In the genomic region with DNA sequence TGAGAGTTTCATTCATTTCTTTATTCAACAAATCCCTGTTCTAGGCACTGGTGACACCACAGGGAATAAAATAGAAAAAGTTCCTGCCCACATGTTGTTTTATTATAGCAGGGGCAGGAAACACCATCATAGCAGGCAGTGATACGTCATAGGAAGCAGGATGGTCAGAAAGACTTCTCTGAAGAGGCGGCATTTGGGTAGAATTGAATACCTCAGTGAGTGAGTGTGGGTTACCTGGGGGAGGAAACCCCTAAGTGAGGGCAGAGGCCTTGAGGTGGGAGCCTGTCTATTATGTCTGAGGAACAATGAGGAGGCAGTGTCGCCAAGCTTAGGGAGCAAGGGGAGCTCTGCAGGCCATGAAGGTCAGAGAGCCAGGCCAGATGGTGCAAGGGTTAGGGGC, we compare ENCODE assay signal across 22 cellular contexts.
DNase-seq lines count a peak whose midpoint lies in the region; ATAC-seq and TF ChIP-seq lines count a peak whose summit lies in the region.
"Had no signal": no experiment of that assay in that cellular context is flagged by ENCODE, and none has a peak within 500 bp of the region (broad histone marks: within the 10 kb centered on the region; RNA-seq: fewer than 3 reads in every experiment).

No MANE protein-coding gene starts in this region.

- H4K8ac ChIP-seq in IMR-90 (ENCODE audit: low read depth in 2 of 2, low read length in 2 of 2): no peak overlapping the region
- H4K8ac ChIP-seq in trophoblast cell (ENCODE audit: low read depth, low read length): peak overlapping the region; percentile 8

- ATAC-seq in IMR-90 (ENCODE audit: low read depth): no peak
- 0 out of 2 replicates have a peak, but pooled peaks have one; percentile 9 for ATAC-seq in Panc1
- ATAC-seq in mucosa of descending colon: no peak

- H3K4me2 ChIP-seq in IMR-90 (ENCODE audit: low read depth, low read length): no peak overlapping the region
- no peak overlapping the region for H3K4me2 ChIP-seq in trophoblast cell (ENCODE audit: low read length)

- H3K79me2 ChIP-seq in trophoblast cell (ENCODE audit: control insufficient read depth, insufficient read depth, low read length, poor library complexity): no peaks in the 10 kb centered on the region

- H2BK120ac ChIP-seq in IMR-90 (ENCODE audit: low read depth, low read length) (no peak overlapping the region; the same call in 1 of the 2 replicates), trophoblast cell (ENCODE audit: insufficient read depth, low read length, poor library complexity) (peak overlapping the region; percentile 8)

- dilution Hi-C loops in IMR-90 (cut with HindIII; ENCODE audit: low sequenced_read_pairs, unreplicated experiment): no loop called here

- no peak overlapping the region for H3K4me3 ChIP-seq in IMR-90 (ENCODE audit: insufficient read depth, low read depth, low read length)
- H3K4me3 ChIP-seq in Panc1 (ENCODE audit: low read depth in 2 of 2, low read length in 2 of 2): no peak overlapping the region
- H3K4me3 ChIP-seq in esophagus muscularis mucosa: no peak overlapping the region
- H3K4me3 ChIP-seq in trophoblast cell (ENCODE audit: low read depth, low read length): no peak overlapping the region
- H3K4me3 ChIP-seq in mucosa of descending colon: no peak overlapping the region
- no peak overlapping the region for H3K4me3 ChIP-seq in colonic mucosa

- H4K91ac ChIP-seq in IMR-90 (ENCODE audit: insufficient read depth, low read depth, low read length) (0 out of 2 replicates have a peak overlapping the region, but pooled peaks have one; percentile 2), trophoblast cell (ENCODE audit: low read depth, low read length) (peak overlapping the region; percentile 55)

- CTCF ChIA-PET in IMR-90 (lab: Yijun Ruan, JAX) (no interaction called here), Panc1 (lab: Charles Lee) (no interaction called here)

- no peak for TF ChIP-seq EP300 in esophagus muscularis mucosa (IDR thresholded peaks at IDR 0.05)

- TF ChIP-seq POLR2A in IMR-90 (IDR thresholded peaks at IDR 0.05; ENCODE audit: low read depth, low read length) (no peak), esophagus muscularis mucosa (IDR thresholded peaks at IDR 0.05; ENCODE audit: low read depth) (no peak)

- H3K14ac ChIP-seq in IMR-90 (replicated peaks; ENCODE audit: low read depth, low read length) (peak overlapping the region; percentile 42; the same call in 1 of the 2 replicates), trophoblast cell (ENCODE audit: low read length) (no peak overlapping the region)

- 90% methylated on average over 1 of the region's 3 CpGs; no CpG with 5 or more reads in 1 of the 2 experiments for WGBS in IMR-90 (ENCODE audit: extremely low coverage in 2 of 2, insufficient read length in 1 of 2), 2 experiments
- WGBS in esophagus muscularis mucosa: 97% methylated on average over 3 of the region's 3 CpGs
- WGBS in trophoblast cell (ENCODE audit: extremely low coverage, insufficient coverage, insufficient read length): no CpG with 5 or more reads among the region's 3 CpGs

- no peak for TF ChIP-seq CTCF in IMR-90 (conservative IDR thresholded peaks at IDR 0.05; ENCODE audit: low read depth, low read length)
- no peak for TF ChIP-seq CTCF in Panc1 (IDR thresholded peaks at IDR 0.05)
- no peak for TF ChIP-seq CTCF in esophagus muscularis mucosa (IDR thresholded peaks at IDR 0.05)
- TF ChIP-seq CTCF in mucosa of descending colon (IDR thresholded peaks at IDR 0.05): no peak
- TF ChIP-seq CTCF in colonic mucosa (IDR thresholded peaks at IDR 0.05): no peak

- H2BK5ac ChIP-seq in IMR-90 (ENCODE audit: low read depth, low read length, poor library complexity, severe bottlenecking) (no peak overlapping the region), trophoblast cell (ENCODE audit: low read depth, low read length, poor library complexity) (no peak overlapping the region)

- H3K79me1 ChIP-seq in IMR-90 (ENCODE audit: low read depth in 1 of 2, low read length in 2 of 2) (no peaks in the 10 kb centered on the region), trophoblast cell (ENCODE audit: low read length) (peaks cover 21% of the 10 kb centered on the region)

- peak overlapping the region; percentile 44 for H2AFZ ChIP-seq in IMR-90 (replicated peaks; ENCODE audit: low read length, poor library complexity)
- H2AFZ ChIP-seq in trophoblast cell (ENCODE audit: insufficient read depth, low read length, poor library complexity): no peak overlapping the region

- H4K5ac ChIP-seq in IMR-90 (ENCODE audit: low read depth, low read length): no peak overlapping the region

- H2BK15ac ChIP-seq in IMR-90 (ENCODE audit: low read depth, low read length): peak overlapping the region; percentile 33; the same call in 1 of the 3 replicates

- H3K9me3 ChIP-seq in IMR-90 (ENCODE audit: control insufficient read depth, insufficient read depth, low read length) (peaks cover 3% of the 10 kb centered on the region; the same call in 1 of the 2 replicates), Panc1 (ENCODE audit: control insufficient read depth, insufficient read depth, low read depth, low read length) (peaks cover 13% of the 10 kb centered on the region; the same call in 1 of the 2 replicates), esophagus muscularis mucosa (peaks cover 0 to 20% (median 3%) of the 10 kb centered on the region in 4 donors), trophoblast cell (ENCODE audit: insufficient read depth, low read depth, low read length) (no peaks in the 10 kb centered on the region), mucosa of descending colon (peaks cover 4% of the 10 kb centered on the region), colonic mucosa (no peaks in the 10 kb centered on the region)

- no peaks in the 10 kb centered on the region for H3K36me3 ChIP-seq in IMR-90 (ENCODE audit: control insufficient read depth, insufficient read depth, low read length)
- H3K36me3 ChIP-seq in Panc1 (ENCODE audit: control insufficient read depth, insufficient read depth, low read length): no peaks in the 10 kb centered on the region
- no peaks in the 10 kb centered on the region for H3K36me3 ChIP-seq in esophagus muscularis mucosa
- H3K36me3 ChIP-seq in trophoblast cell (ENCODE audit: control insufficient read depth in 1 of 2, insufficient read depth in 2 of 2, low read length in 2 of 2): no peaks in the 10 kb centered on the region
- no peaks in the 10 kb centered on the region for H3K36me3 ChIP-seq in mucosa of descending colon (ENCODE audit: low read depth)
- H3K36me3 ChIP-seq in colonic mucosa: no peaks in the 10 kb centered on the region

- no peak overlapping the region for H3K27ac ChIP-seq in IMR-90 (ENCODE audit: insufficient read depth, low read length)
- H3K27ac ChIP-seq in Panc1 (ENCODE audit: low read length): peak overlapping the region; percentile 35; the same call in 1 of the 2 replicates
- H3K27ac ChIP-seq in esophagus muscularis mucosa (replicated peaks in 1 of 4): no peak overlapping the region
- H3K27ac ChIP-seq in trophoblast cell (ENCODE audit: low read depth, low read length): no peak overlapping the region
- no peak overlapping the region for H3K27ac ChIP-seq in colonic mucosa
- H3K27ac ChIP-seq: HL-60 had no signal

- no peaks in the 10 kb centered on the region for H3K27me3 ChIP-seq in IMR-90 (ENCODE audit: control insufficient read depth, insufficient read depth, low read length)
- no peaks in the 10 kb centered on the region for H3K27me3 ChIP-seq in Panc1 (ENCODE audit: control insufficient read depth, insufficient read depth, low read length)
- no peaks in the 10 kb centered on the region for H3K27me3 ChIP-seq in esophagus muscularis mucosa
- no peaks in the 10 kb centered on the region for H3K27me3 ChIP-seq in trophoblast cell (ENCODE audit: insufficient read depth, low read length)
- no peaks in the 10 kb centered on the region for H3K27me3 ChIP-seq in colonic mucosa

- H3K23ac ChIP-seq in IMR-90 (ENCODE audit: low read depth, low read length) (no peak overlapping the region), trophoblast cell (ENCODE audit: low read length) (no peak overlapping the region)

- H4K20me1 ChIP-seq in IMR-90 (ENCODE audit: insufficient read depth, low read length): no peaks in the 10 kb centered on the region

- H2AK5ac ChIP-seq in IMR-90 (ENCODE audit: low read depth, low read length) (peak overlapping the region; percentile 87; the same call in 1 of the 2 replicates), trophoblast cell (ENCODE audit: low read length) (peak overlapping the region; percentile 93)

- no peak overlapping the region for H3K56ac ChIP-seq in IMR-90 (ENCODE audit: extremely low read depth, insufficient read depth, low read length)

- H3K4ac ChIP-seq in IMR-90 (ENCODE audit: low read depth, low read length) (peak overlapping the region; percentile 7; the same call in 1 of the 2 replicates), trophoblast cell (ENCODE audit: low read depth, low read length) (no peak overlapping the region)

- BruUV-seq in IMR-90 (replicated peaks; lab: Mats Ljungman, UMichigan): no TSS peak
- no TSS peak for BruUV-seq in Panc1 (replicated peaks; lab: Mats Ljungman, UMichigan)

- H3K4me1 ChIP-seq in IMR-90 (ENCODE audit: control insufficient read depth, insufficient read depth, low read length) (peaks cover 6% of the 10 kb centered on the region), Panc1 (ENCODE audit: control insufficient read depth, insufficient read depth, low read length) (peaks cover 12% of the 10 kb centered on the region), esophagus muscularis mucosa (no peaks in the 10 kb centered on the region), trophoblast cell (ENCODE audit: control insufficient read depth in 1 of 2, insufficient read depth in 2 of 2, low read length in 2 of 2) (peaks cover 21 to 30% of the 10 kb centered on the region in 2 experiments), mucosa of descending colon (ENCODE audit: low read depth) (no peaks in the 10 kb centered on the region), colonic mucosa (no peaks in the 10 kb centered on the region)

- in situ Hi-C loops in IMR-90 (cut with MboI; ENCODE audit: low sequenced_read_pairs) (no loop called here), Panc1 (cut with HindIII; ENCODE audit: low pct_unique_long_range_greater_than_20kb, low sequenced_read_pairs) (no loop called here)

- H3K9ac ChIP-seq in IMR-90 (ENCODE audit: low read depth, low read length): no peak overlapping the region
- H3K9ac ChIP-seq in trophoblast cell (ENCODE audit: low read length): no peak overlapping the region
- H3K9ac ChIP-seq in colonic mucosa (ENCODE audit: low read depth in 2 of 2, low read length in 2 of 2): no peak overlapping the region
- H3K9ac ChIP-seq: SK-N-SH had no signal

- H2BK20ac ChIP-seq in IMR-90 (ENCODE audit: low read depth, low read length): peak overlapping the region; percentile 42

- TF ChIP-seq RAD21 in IMR-90 (IDR thresholded peaks at IDR 0.05; ENCODE audit: low read length): no peak

- H3K18ac ChIP-seq in IMR-90 (ENCODE audit: low read depth, low read length) (no peak overlapping the region), trophoblast cell (ENCODE audit: low read length) (no peak overlapping the region)

- DNase-seq in IMR-90 (no peak), Panc1 (ENCODE audit: low read depth, low spot score) (no peak), esophagus muscularis mucosa (ENCODE audit: extremely low spot score) (peak; percentile 53), trophoblast cell (no peak), dermis blood vessel endothelial cell (no peak), mucosa of descending colon (no peak), colonic mucosa (no peak)
- DNase-seq: CD4-positive, CD25-positive, alpha-beta regulatory T cell; EL; GF-D8; KG1; NCI-H1092; NCI-H1694 treated with DMSO at 0.1 percent for 48 hours; NCI-H2081 treated with DMSO at 0.1 percent for 48 hours; NCI-H2171 treated with DMSO at 0.1 percent for 48 hours; NCI-H446; NCI-H526; OCI-M1; RPMI8226; SIG-M5; SK-N-SH had no signal

- POLR2A ChIA-PET in IMR-90 (lab: Charles Lee; ENCODE audit: unreplicated experiment) (no interaction called here), Panc1 (lab: Charles Lee) (no interaction called here)

- peaks cover 13% of the 10 kb centered on the region for H3K9me1 ChIP-seq in IMR-90 (ENCODE audit: insufficient read depth, low read length)

- intact Hi-C loops in IMR-90 (cut with micrococcal nuclease) (no loop called here), Panc1 (cut with micrococcal nuclease; ENCODE audit: unreplicated experiment) (no loop called here), esophagus muscularis mucosa (cut with DNase I) (no loop called here), mucosa of descending colon (cut with DNase I, micrococcal nuclease) (no loop called here), colonic mucosa (cut with DNase I) (no loop called here)

- H2AK9ac ChIP-seq in IMR-90 (replicated peaks; ENCODE audit: low read depth, low read length, poor library complexity): no peak overlapping the region

- H4K12ac ChIP-seq in trophoblast cell (ENCODE audit: low read depth, low read length): no peak overlapping the region

- H2BK12ac ChIP-seq in trophoblast cell (ENCODE audit: low read length): peak overlapping the region; percentile 55
